ENCODE assay signal across 2 cellular contexts in genomic region chr2:39266906-39267434, GRCh38.
TF ChIP-seq lines count a peak whose summit lies in the region.

No MANE protein-coding gene starts in this region.

TF ChIP-seq in HepG2, 621 proteins besides CTCF, POLR2A, EP300 and RAD21:
- no peak for TF ChIP-seq ZNF660 (CRISPR knock-in tag; IDR thresholded peaks at IDR 0.05; ENCODE audit: borderline replicate concordance, low read depth)
- peak in 1 of 2 experiments; percentile 65; a peak in 3 of 4 replicates for TF ChIP-seq MAFK (conservative IDR thresholded peaks at IDR 0.05 in 1 of 2, IDR thresholded peaks at IDR 0.05 in 1 of 2; ENCODE audit: low read length in 2 of 2)
- TF ChIP-seq MAFF (IDR thresholded peaks at IDR 0.05; ENCODE audit: low read depth, low read length) = peak; percentile 45; the same call in 1 of the 2 replicates
- no peak for TF ChIP-seq ZFP1 (CRISPR knock-in tag; IDR thresholded peaks at IDR 0.05)
- TF ChIP-seq CEBPB (IDR thresholded peaks at IDR 0.05; ENCODE audit: borderline replicate concordance, low read depth, low read length) = no peak
- no peak for TF ChIP-seq CBX5 (CRISPR knock-in tag; IDR thresholded peaks at IDR 0.05; ENCODE audit: borderline replicate concordance)

TF ChIP-seq in SK-N-SH, 30 proteins besides CTCF, POLR2A, EP300 and RAD21:
- TF ChIP-seq NFIC (IDR thresholded peaks at IDR 0.05; ENCODE audit: borderline replicate concordance) = no peak
- TF ChIP-seq MEF2A (IDR thresholded peaks at IDR 0.05; ENCODE audit: borderline replicate concordance, low read depth) = no peak
- no peak for TF ChIP-seq CHD2 (IDR thresholded peaks at IDR 0.05; ENCODE audit: low read length, partially characterized antibody)
- no peak for TF ChIP-seq MAX (IDR thresholded peaks at IDR 0.05; ENCODE audit: low read depth)
- no peak for TF ChIP-seq TAF1 (IDR thresholded peaks at IDR 0.05; ENCODE audit: borderline replicate concordance, low read depth, low read length)
- no peak for TF ChIP-seq RXRA (IDR thresholded peaks at IDR 0.05; ENCODE audit: borderline replicate concordance, low read depth)
- TF ChIP-seq ELF1 (IDR thresholded peaks at IDR 0.05) = no peak
- no peak for TF ChIP-seq SMC3 (IDR thresholded peaks at IDR 0.05; ENCODE audit: low read depth, low read length)
